27 cellular contexts compared by ENCODE assay signal in the genomic region with DNA sequence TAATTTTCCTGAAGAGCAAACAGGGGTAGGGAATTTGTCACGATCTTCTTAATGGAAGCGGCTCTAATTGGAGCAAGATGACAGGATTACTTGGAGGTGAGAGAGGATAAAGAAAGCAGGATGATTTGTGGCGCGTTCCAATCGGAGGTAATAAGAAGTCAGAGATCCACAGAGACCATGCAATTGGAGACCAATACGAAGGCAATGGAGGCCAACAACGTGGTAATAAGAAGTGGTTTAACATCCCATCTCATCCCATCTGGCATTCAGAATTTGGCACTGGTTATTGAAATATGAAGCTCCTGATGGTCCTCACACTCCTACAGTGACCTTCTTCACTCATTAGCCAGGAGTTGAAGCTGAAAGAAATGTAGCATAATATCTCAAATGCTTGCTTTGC.
DNase-seq lines count a peak whose midpoint lies in the region; TF ChIP-seq lines count a peak whose summit lies in the region.
"Had no signal": no experiment of that assay in that cellular context is flagged by ENCODE, and none has a peak within 500 bp of the region (broad histone marks: within the 10 kb centered on the region; RNA-seq: fewer than 3 reads in every experiment).

No MANE protein-coding gene starts in this region.

- peaks cover 5 to 9% of the 10 kb centered on the region in 2 donors for H3K36me3 Mint-ChIP-seq in CD14-positive monocyte
- H3K36me3 Mint-ChIP-seq: activated CD8-positive, alpha-beta memory T cell treated with anti-CD3 and anti-CD28 coated beads, Interleukin-2, amount 10 ng/mL, durations not matched to agents 7 days and 5 days; neural progenitor cell had no signal

- H3K4me1 Mint-ChIP-seq in CD14-positive monocyte, result peaks cover 83% of the 10 kb centered on the region

- H3K4me1 ChIP-seq in BE2C, result peaks cover 18% of the 10 kb centered on the region
- H3K4me1 ChIP-seq: neural progenitor cell had no signal

- peak overlapping the region in 1 of 2 donors; percentile 89 for H3K4me3 Mint-ChIP-seq in CD14-positive monocyte
- H3K4me3 Mint-ChIP-seq: activated T-cell treated with anti-CD3 and anti-CD28 coated beads, Interleukin-2, amount 50 U/mL, for 72 hours; neural progenitor cell had no signal

- H3K9me3 Mint-ChIP-seq in CD14-positive monocyte, result peaks cover 0 to 4% (median 0%) of the 10 kb centered on the region in 7 donors
- H3K9me3 Mint-ChIP-seq: neural progenitor cell had no signal

- H3K27ac ChIP-seq in HL-60 (replicated peaks) (peak overlapping the region; percentile 91), WERI-Rb-1 (no peak overlapping the region)
- H3K27ac ChIP-seq: epithelial cell of prostate, lower lobe of right lung, neural progenitor cell had no signal

- H3K9me3 ChIP-seq in WERI-Rb-1 (ENCODE audit: severe bottlenecking) (no peaks in the 10 kb centered on the region), BE2C (no peaks in the 10 kb centered on the region)
- H3K9me3 ChIP-seq: adrenal gland, lower lobe of right lung, spleen had no signal

- H3K36me3 ChIP-seq in WERI-Rb-1 (no peaks in the 10 kb centered on the region), BE2C (no peaks in the 10 kb centered on the region)
- H3K36me3 ChIP-seq: adrenal gland, lower lobe of right lung, neural progenitor cell, spleen had no signal

- no peaks in the 10 kb centered on the region for H3K27me3 ChIP-seq in HL-60 (ENCODE audit: insufficient read depth, poor library complexity, severe bottlenecking)
- peaks cover 9% of the 10 kb centered on the region for H3K27me3 ChIP-seq in WERI-Rb-1 (ENCODE audit: insufficient read depth, low read depth, severe bottlenecking)
- H3K27me3 ChIP-seq in BE2C, result no peaks in the 10 kb centered on the region
- H3K27me3 ChIP-seq: adrenal gland, neural progenitor cell, spleen had no signal

- peak overlapping the region; percentile 85 to 99 (median 98) for H3K27ac Mint-ChIP-seq in CD14-positive monocyte
- H3K27ac Mint-ChIP-seq: activated CD8-positive, alpha-beta memory T cell treated with anti-CD3 and anti-CD28 coated beads, Interleukin-2, amount 10 ng/mL, durations not matched to agents 7 days and 5 days; activated T-cell treated with anti-CD3 and anti-CD28 coated beads, Interleukin-2, amount 50 U/mL, for 72 hours; neural progenitor cell had no signal

- no peaks in the 10 kb centered on the region for H3K27me3 Mint-ChIP-seq in CD14-positive monocyte (ENCODE audit: low read depth in 3 of 3)

- intact Hi-C loops in CD14-positive monocyte (cut with micrococcal nuclease), result loop anchor here (5.0 to 10.0 kb wide), 4 partner anchors 76 to 202 kb away; no protein-coding TSS in a partner anchor

- H3K4me3 ChIP-seq in HL-60 (replicated peaks; ENCODE audit: insufficient read depth, low read length) (no peak overlapping the region), WERI-Rb-1 (ENCODE audit: low read depth, low read length) (no peak overlapping the region), BE2C (ENCODE audit: low read depth, low read length) (no peak overlapping the region)
- H3K4me3 ChIP-seq: adrenal gland, neural progenitor cell had no signal

- DNase-seq in CD14-positive monocyte (ENCODE audit: low spot score), result no peak
- DNase-seq in HL-60 (ENCODE audit: low read depth in 1 of 2, low spot score in 1 of 2), result no peak
- peak; percentile 24 for DNase-seq in WERI-Rb-1
- peak; percentile 61 for DNase-seq in myocyte (ENCODE audit: low read depth)
- DNase-seq in inferior parietal cortex (ENCODE audit: extremely low spot score), result no peak
- DNase-seq in UCSD-AML1 (lab: John Stamatoyannopoulos, UW; ENCODE audit: unreplicated experiment), result no peak
- no peak for DNase-seq in activated CD4-positive, CD25-positive, alpha-beta regulatory T cell (lab: John Stamatoyannopoulos, UW)
- DNase-seq in BE2C, result no peak
- DNase-seq: ACHN; activated CD4-positive, alpha-beta T cell treated with anti-CD3 and anti-CD28 coated beads, Interleukin-2, amount 50 U/mL, for 1 hour; activated CD8-positive, alpha-beta memory T cell treated with anti-CD3 and anti-CD28 coated beads, Interleukin-2, amount 10 ng/mL, durations not matched to agents 7 days and 5 days; activated naive CD4-positive, alpha-beta T cell treated with Interleukin-2 at 50 U/mL for 16 hours; activated T-cell treated with anti-CD3 and anti-CD28 coated beads, Interleukin-2, amount 50 U/mL, for 72 hours; adrenal gland; effector CD8-positive, alpha-beta T cell; glutamatergic neuron; GOT3; lower lobe of right lung; NCI-H1105 treated with DMSO at 0.1 percent for 48 hours; NCI-H2081 treated with DMSO at 0.1 percent for 48 hours; NCI-H510A; posterior cingulate gyrus; right cardiac atrium; SHP77 treated with DMSO at 0.1 percent for 48 hours; spleen had no signal

- no peak for TF ChIP-seq CTCF in CD14-positive monocyte (IDR thresholded peaks at IDR 0.05)
- TF ChIP-seq CTCF in HL-60 (IDR thresholded peaks at IDR 0.05; ENCODE audit: insufficient read depth, low read length), result no peak
- no peak for TF ChIP-seq CTCF in WERI-Rb-1 (IDR thresholded peaks at IDR 0.05; ENCODE audit: low read depth, low read length)
- TF ChIP-seq CTCF in BE2C (IDR thresholded peaks at IDR 0.05; ENCODE audit: low read depth, low read length), result no peak

Comparison
In these comparisons a context has a peak if more than half of its experiments do, and no peak if none do; other contexts are left out.
1. DNase-seq: peak in WERI-Rb-1 (single experiment) and myocyte (single experiment); none in CD14-positive monocyte (single experiment), HL-60 (0 of 2), inferior parietal cortex (single experiment), UCSD-AML1 (single experiment), activated CD4-positive, CD25-positive, alpha-beta regulatory T cell (0 of 4) and BE2C (single experiment).